Comparison of ENCODE assay signal across 13 cellular contexts in the genomic region with DNA sequence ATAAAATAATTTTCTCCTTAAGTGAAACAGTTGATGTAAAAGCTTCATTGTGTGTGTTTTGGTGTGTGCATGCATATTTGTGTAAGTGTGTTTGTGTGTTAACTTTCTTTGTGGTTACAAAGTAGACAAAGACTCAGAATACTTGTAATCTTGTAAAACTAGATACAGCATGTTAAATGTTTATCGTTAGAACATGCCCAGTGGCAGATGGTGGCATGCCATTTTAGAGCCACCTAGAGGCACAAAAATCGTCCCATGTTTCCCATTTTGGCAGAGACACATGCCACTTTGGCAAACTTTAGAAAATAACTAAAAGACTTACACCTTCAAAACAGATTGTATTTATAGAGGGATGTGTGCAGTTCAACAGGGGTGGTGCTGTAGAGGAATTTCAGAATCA.
"Had no signal": no experiment of that assay in that cellular context is flagged by ENCODE, and none has a peak within 500 bp of the region (broad histone marks: within the 10 kb centered on the region; RNA-seq: fewer than 3 reads in every experiment).

No MANE protein-coding gene starts in this region.

- H3K4me3 ChIP-seq: lung, mucosa of descending colon, skin epidermis, tibial artery had no signal

- H3K27ac ChIP-seq: skin epidermis, tibial artery had no signal

- DNase-seq: activated CD4-positive, alpha-beta T cell treated with anti-CD3 and anti-CD28 coated beads, Interleukin-2, amount 50 U/mL, for 48 hours; activated CD4-positive, CD25-positive, alpha-beta regulatory T cell treated with anti-CD3 and anti-CD28 coated beads, Interleukin-2, amount 50 U/mL, for 72 hours; activated CD8-positive, alpha-beta memory T cell treated with anti-CD3 and anti-CD28 coated beads, Interleukin-2, amount 10 ng/mL, durations not matched to agents 7 days and 5 days; activated effector memory CD4-positive, alpha-beta T cell treated with Interleukin-2 at 50 U/mL for 16 hours; activated T-cell treated with anti-CD3 and anti-CD28 coated beads, Interleukin-2, amount 50 U/mL, for 24 hours; effector memory CD8-positive, alpha-beta T cell; hypothalamus; mucosa of descending colon; naive thymus-derived CD8-positive, alpha-beta T cell; tibial artery had no signal

- H3K36me3 ChIP-seq: tibial artery had no signal

- ATAC-seq: activated CD8-positive, alpha-beta memory T cell treated with anti-CD3 and anti-CD28 coated beads, Interleukin-2, amount 10 ng/mL, durations not matched to agents 7 days and 5 days; effector memory CD8-positive, alpha-beta T cell; mucosa of descending colon; naive thymus-derived CD8-positive, alpha-beta T cell; stimulated activated effector memory CD8-positive, alpha-beta T cell treated with anti-CD3 and anti-CD28 coated beads, Interleukin-12 subunit alpha, Interleukin-12 subunit beta, amount 100 ng/mL, for 72 hours had no signal

- H3K9me3 ChIP-seq: mucosa of descending colon, tibial artery had no signal

- H3K27me3 ChIP-seq: tibial artery had no signal

- H3K4me1 ChIP-seq: tibial artery had no signal
